7 cellular contexts compared by ENCODE assay signal in genomic region chr4:98928505-98929340, GRCh38.
DNase-seq lines count a peak whose midpoint lies in the region; ATAC-seq lines count a peak whose summit lies in the region.

TSS of gene EIF4E (minus strand) at chr4:98929133. CDS start at chr4:98929112, 21 bp downstream.

- ATAC-seq in GM18508 (IDR thresholded peaks at IDR 0.05; ENCODE audit: insufficient read depth, unreplicated experiment) (peak; percentile 56), HG03025 (IDR thresholded peaks at IDR 0.05; ENCODE audit: low FRiP score, unreplicated experiment) (peak; percentile 73)

- DNase-seq in NCI-H2081 (lab: John Stamatoyannopoulos, UW) = peak; percentile 94 to 97
- peak; percentile 84 for DNase-seq in T1000 (lab: John Stamatoyannopoulos, UW)
- DNase-seq in astrocyte of the hippocampus (ENCODE audit: low read depth, low spot score) = peak; percentile 99
- peak; percentile 94 for DNase-seq in hippocampal formation (lab: John Stamatoyannopoulos, UW)
- peak; percentile 96 for DNase-seq in retina

Comparison
In these comparisons a context has a peak if more than half of its experiments do, and no peak if none do; other contexts are left out.
1. Peak in every context shown above with its lines: DNase-seq and ATAC-seq.